8 cellular contexts compared by ENCODE assay signal in genomic region chr14:52729925-52730707, GRCh38. TPM values are rescaled to one million over a fixed set of nuclear protein-coding genes. Genes with fewer than 3 reads are reported as not detected.
DNase-seq lines count a peak whose midpoint lies in the region; ATAC-seq and TF ChIP-seq lines count a peak whose summit lies in the region.

STYX (plus strand) TSS chr14:52730166; CDS start chr14:52730475, 309 bp downstream.

- H3K4me1 ChIP-seq in prostate gland (replicated peaks): no peaks in the 10 kb centered on the region

- peak; percentile 96 for TF ChIP-seq POLR2A in prostate gland (IDR thresholded peaks at IDR 0.05)

- peak within 1 kb of the TSS; percentile 92 for H3K4me3 Mint-ChIP-seq in T-helper 17 cell

- H3K27ac Mint-ChIP-seq in T-helper 17 cell: peak within 1 kb of the TSS; percentile 88

- H3K4me1 Mint-ChIP-seq in T-helper 17 cell: peaks cover 27% of the 10 kb centered on the region

- H3K36me3 Mint-ChIP-seq in T-helper 17 cell (ENCODE audit: low read depth): peaks cover 5% of the 10 kb centered on the region

- peak within 1 kb of the TSS; percentile 47 to 87 for H3K4me3 ChIP-seq in prostate gland

- intact Hi-C loops in left ventricle myocardium superior (cut with micrococcal nuclease): no loop called here
- intact Hi-C loops in prostate gland (cut with DNase I): no loop called here

- WGBS in prostate gland: under 1% methylated on average over 70 of the region's 72 CpGs

- no peaks in the 10 kb centered on the region for H3K36me3 ChIP-seq in prostate gland

- H3K27me3 ChIP-seq in prostate gland (replicated peaks; ENCODE audit: insufficient read depth): no peaks in the 10 kb centered on the region

- ATAC-seq in GM18502 (IDR thresholded peaks at IDR 0.05; ENCODE audit: poor library complexity, unreplicated experiment): peak; percentile 93
- ATAC-seq in HG02943 (IDR thresholded peaks at IDR 0.05; ENCODE audit: low read depth, unreplicated experiment): peak; percentile 93
- peak; percentile 96 for ATAC-seq in T-helper 17 cell
- ATAC-seq in left ventricle myocardium superior: peak; percentile 99

- H3K9me3 ChIP-seq in T-helper 17 cell (ENCODE audit: control insufficient read depth, low read length, poor library complexity, severe bottlenecking) (no peaks in the 10 kb centered on the region), prostate gland (no peaks in the 10 kb centered on the region)

- no peaks in the 10 kb centered on the region for H3K27me3 Mint-ChIP-seq in T-helper 17 cell

- DNase-seq in NCI-H187 (lab: John Stamatoyannopoulos, UW): peak; percentile 96 to 99
- DNase-seq in T-helper 17 cell: peak; percentile 96 to 99 (median 99)
- DNase-seq in left ventricle myocardium superior: peak; percentile 100
- DNase-seq in prostate gland (ENCODE audit: low spot score): peak; percentile 99
- peak; percentile 98 for DNase-seq in ureter (ENCODE audit: low spot score)

- H3K27ac ChIP-seq in angular gyrus (ENCODE audit: low read depth, low read length) (peak within 1 kb of the TSS; percentile 80), prostate gland (peak within 1 kb of the TSS; percentile 83 to 84)

- peak; percentile 15 to 67 (median 42) for TF ChIP-seq CTCF in prostate gland (IDR thresholded peaks at IDR 0.05)

RNA-seq across cellular contexts. Expression of gene STYX, which starts in this region (rescaled TPM):
- total RNA-seq in T-helper 17 cell (10 to 100 TPM; 27.8 to 30.7 TPM), left ventricle myocardium superior (14.1 TPM), prostate gland (10 to 100 TPM; 12.8 to 16.6 TPM), ureter (12.8 TPM)

Comparison
In these comparisons a context has a peak if more than half of its experiments do, and no peak if none do; other contexts are left out.
1. Peak in every context shown above with its lines: DNase-seq, ATAC-seq, H3K4me3 ChIP-seq and H3K27ac ChIP-seq.